In genomic region chr10:77889277-77889903, GRCh38 we compare ENCODE assay signal across 8 cellular contexts. TPM values are rescaled to one million over a fixed set of nuclear protein-coding genes. Genes with fewer than 3 reads are reported as not detected.
A peak's percentile ranks its signal among the peaks of the same experiment; 100 is the strongest.
DNase-seq lines count a peak whose midpoint lies in the region; ATAC-seq and TF ChIP-seq lines count a peak whose summit lies in the region.

No MANE protein-coding gene starts in this region.

- TF ChIP-seq CTCF in RWPE1 (conservative IDR thresholded peaks at IDR 0.05; ENCODE audit: low read depth) (no peak), parathyroid adenoma (IDR thresholded peaks at IDR 0.05) (no peak), endothelial cell (IDR thresholded peaks at IDR 0.05; ENCODE audit: unreplicated experiment) (no peak)

- H3K4me2 ChIP-seq in parathyroid adenoma (ENCODE audit: low read length) = peak overlapping the region; percentile 36

- no peak overlapping the region for H3K4me3 Mint-ChIP-seq in endothelial cell (ENCODE audit: unreplicated experiment)

- ATAC-seq in right cardiac atrium = peak; percentile 45 to 62
- ATAC-seq in HG02973 (IDR thresholded peaks at IDR 0.05; ENCODE audit: unreplicated experiment) = no peak

- POLR2A ChIA-PET in RWPE1 (lab: Yijun Ruan, JAX; ENCODE audit: low non-redundant PET) = interaction anchor here (0.5 to 1.0 kb wide), 2 partner anchors 9 to 58 kb away, joined by 4 to 8 read pairs; no protein-coding TSS in a partner anchor

- H3K79me2 ChIP-seq in parathyroid adenoma = peaks cover 37% of the 10 kb centered on the region

- H3K9ac ChIP-seq in parathyroid adenoma = no peak overlapping the region

- DNase-seq in EH (ENCODE audit: low read depth) = peak; percentile 55
- DNase-seq in RWPE1 (ENCODE audit: low spot score) = no peak
- peak in 2 of 3 donors; percentile 59 to 64 for DNase-seq in right cardiac atrium
- no peak for DNase-seq in NK-92 treated with Interleukin-12 subunit alpha and Interleukin-12 subunit beta, amount 100 ng/mL, for 24 hours (lab: John Stamatoyannopoulos, UW)
- DNase-seq in endothelial cell (ENCODE audit: low spot score) = no peak
- DNase-seq in DMS79 (lab: John Stamatoyannopoulos, UW) = no peak

- H2AFZ ChIP-seq in parathyroid adenoma = no peak overlapping the region

- H3K4me3 ChIP-seq in right cardiac atrium (ENCODE audit: low read length) = no peak overlapping the region
- peak overlapping the region; percentile 28 for H3K4me3 ChIP-seq in parathyroid adenoma (ENCODE audit: low read depth, low read length)

- H3K36me3 Mint-ChIP-seq in endothelial cell (ENCODE audit: low read depth, unreplicated experiment) = peaks cover 7% of the 10 kb centered on the region

- H3K4me1 ChIP-seq in right cardiac atrium (ENCODE audit: control insufficient read depth, insufficient read depth, low read length) = peaks cover 14% of the 10 kb centered on the region
- H3K4me1 ChIP-seq in parathyroid adenoma = peaks cover 92% of the 10 kb centered on the region

- H3K27me3 Mint-ChIP-seq in endothelial cell (ENCODE audit: unreplicated experiment) = peaks cover 12% of the 10 kb centered on the region

- H3K27ac Mint-ChIP-seq in endothelial cell (ENCODE audit: unreplicated experiment) = no peak overlapping the region

- H3K4me1 Mint-ChIP-seq in endothelial cell (ENCODE audit: unreplicated experiment) = peaks cover 54% of the 10 kb centered on the region

- no peaks in the 10 kb centered on the region for H3K9me3 ChIP-seq in right cardiac atrium (ENCODE audit: control insufficient read depth, low read length)
- H3K9me3 ChIP-seq in parathyroid adenoma (ENCODE audit: control insufficient read depth, low read length) = no peaks in the 10 kb centered on the region

- intact Hi-C loops in right cardiac atrium (cut with DNase I) = no loop called here

- H3K27me3 ChIP-seq in right cardiac atrium (ENCODE audit: control insufficient read depth, insufficient read depth) (no peaks in the 10 kb centered on the region), parathyroid adenoma (ENCODE audit: control insufficient read depth, insufficient read depth, low read length) (no peaks in the 10 kb centered on the region)

- H3K9me3 Mint-ChIP-seq in endothelial cell (ENCODE audit: unreplicated experiment) = no peaks in the 10 kb centered on the region

- CTCF ChIA-PET in RWPE1 (lab: Yijun Ruan, JAX) = interaction anchor here (0.7 to 1.1 kb wide), 4 partner anchors 8 to 43 kb away, joined by 3 to 5 read pairs (median 3); no protein-coding TSS in a partner anchor

- H3K27ac ChIP-seq in RWPE1 (peak overlapping the region; percentile 60), right cardiac atrium (ENCODE audit: low read length) (no peak overlapping the region), parathyroid adenoma (peak overlapping the region; percentile 97)

- no peaks in the 10 kb centered on the region for H3K36me3 ChIP-seq in parathyroid adenoma (ENCODE audit: control insufficient read depth, insufficient read depth, low read length)

- WGBS in right cardiac atrium = 64% methylated on average over 8 of the region's 8 CpGs

RNA-seq across cellular contexts. Expression of gene DLG5, which starts 37.2 kb away (rescaled TPM):
- total RNA-seq in right cardiac atrium = 10 to 100 TPM; 10.9 to 14.3 (median 12.6) TPM
- polyA plus RNA-seq in right cardiac atrium = 6.6 TPM
- total RNA-seq in endothelial cell (ENCODE audit: unreplicated experiment) = 64.5 TPM

Comparison
In these comparisons a context has a peak if more than half of its experiments do, and no peak if none do; other contexts are left out.
1. DNase-seq: peak in EH (single experiment) and right cardiac atrium (2 of 3); none in RWPE1 (single experiment), NK-92 treated with Interleukin-12 subunit alpha and Interleukin-12 subunit beta, amount 100 ng/mL, for 24 hours (single experiment), endothelial cell (single experiment) and DMS79 (single experiment).